31 cellular contexts compared by ENCODE assay signal in genomic region chr13:41306271-41307150, GRCh38. TPM values are rescaled to one million over a fixed set of nuclear protein-coding genes. Genes with fewer than 3 reads are reported as not detected.
A peak's percentile ranks its signal among the peaks of the same experiment; 100 is the strongest.
DNase-seq lines count a peak whose midpoint lies in the region; FAIRE-seq and TF ChIP-seq lines count a peak whose summit lies in the region.
"Had no signal": no experiment of that assay in that cellular context is flagged by ENCODE, and none has a peak within 500 bp of the region (broad histone marks: within the 10 kb centered on the region; RNA-seq: fewer than 3 reads in every experiment).

No MANE protein-coding gene starts in this region.

- no peak overlapping the region for H4K8ac ChIP-seq in H1 (ENCODE audit: extremely low read depth, insufficient read depth, low read length)

- no peak overlapping the region for H3K9ac ChIP-seq in SK-N-MC (ENCODE audit: insufficient read length)
- H3K9ac ChIP-seq in H1 (replicated peaks in 1 of 4; ENCODE audit: extremely low read depth in 1 of 4, low read depth in 3 of 4, low read length in 3 of 4): no peak overlapping the region

- no peak overlapping the region for H2BK5ac ChIP-seq in H1 (ENCODE audit: low read depth, low read length)

- H3K27ac ChIP-seq in SK-N-MC (peak overlapping the region; percentile 58), H1 (ENCODE audit: low read depth, low read length) (no peak overlapping the region), vagina (peak overlapping the region; percentile 11), WERI-Rb-1 (no peak overlapping the region)
- H3K27ac ChIP-seq: 22Rv1, spleen had no signal

- no peak overlapping the region for H3K18ac ChIP-seq in H1 (ENCODE audit: extremely low read depth, low read length)

- POLR2A ChIA-PET in H1 (lab: Charles Lee; ENCODE audit: partially characterized antibody): no interaction called here

- no peak overlapping the region for H3K4me3 Mint-ChIP-seq in progenitor cell of endocrine pancreas (ENCODE audit: low read depth)
- H3K4me3 Mint-ChIP-seq: activated CD4-positive, alpha-beta T cell treated with anti-CD3 and anti-CD28 coated beads, Interleukin-2, amount 10 ng/mL, durations not matched to agents 24 days and 14 days; activated CD8-positive, alpha-beta memory T cell treated with anti-CD3 and anti-CD28 coated beads, Interleukin-2, amount 10 ng/mL, durations not matched to agents 7 days and 5 days; activated T-helper 1 cell treated with anti-CD3 and anti-CD28 coated beads, Interleukin-12 subunit alpha, Interleukin-12 subunit beta, Interleukin-2, Interleukin-4 antibody, amounts not matched to agents 30 ng/mL and 10 ng/mL and 1 ng/mL, durations not matched to agents 14 hours and 24 hours and 36 hours had no signal

- H3K27ac Mint-ChIP-seq in progenitor cell of endocrine pancreas: no peak overlapping the region
- H3K27ac Mint-ChIP-seq: activated CD4-positive, alpha-beta T cell treated with anti-CD3 and anti-CD28 coated beads, Interleukin-2, amount 10 ng/mL, durations not matched to agents 24 days and 14 days; activated CD8-positive, alpha-beta memory T cell treated with anti-CD3 and anti-CD28 coated beads, Interleukin-2, amount 10 ng/mL, durations not matched to agents 7 days and 5 days; activated naive CD4-positive, alpha-beta T cell treated with anti-CD3 and anti-CD28 coated beads, Interleukin-2, amount 50 U/mL, for 72 hours; activated T-helper 1 cell treated with anti-CD3 and anti-CD28 coated beads, Interleukin-12 subunit alpha, Interleukin-12 subunit beta, Interleukin-2, Interleukin-4 antibody, amounts not matched to agents 30 ng/mL and 10 ng/mL and 1 ng/mL, durations not matched to agents 14 hours and 24 hours and 36 hours had no signal

- H3K36me3 ChIP-seq in SK-N-MC (ENCODE audit: insufficient read depth, low read length) (no peaks in the 10 kb centered on the region), H1 (ENCODE audit: control insufficient read depth in 2 of 4, insufficient read depth in 4 of 4, low read length in 3 of 4) (no peaks in the 10 kb centered on the region), vagina (no peaks in the 10 kb centered on the region), WERI-Rb-1 (peaks cover 4% of the 10 kb centered on the region; the same call in 1 of the 2 replicates)
- H3K36me3 ChIP-seq: spleen had no signal

- H3K36me3 Mint-ChIP-seq in progenitor cell of endocrine pancreas (ENCODE audit: insufficient read depth): no peaks in the 10 kb centered on the region
- H3K36me3 Mint-ChIP-seq: activated naive CD4-positive, alpha-beta T cell treated with anti-CD3 and anti-CD28 coated beads, Interleukin-2, amount 50 U/mL, for 72 hours had no signal

- H3K79me2 ChIP-seq in H1 (ENCODE audit: control insufficient read depth in 1 of 2, insufficient read depth in 2 of 2, low read length in 2 of 2): peaks cover under 1 to 4% of the 10 kb centered on the region in 2 experiments; a peak in 2 of 4 replicates

- no peak for FAIRE-seq in H1 (lab: Jason Lieb, UNC)
- FAIRE-seq: colon, GM12878 had no signal

- no peak for TF ChIP-seq POLR2A in H1 (IDR thresholded peaks at IDR 0.05; ENCODE audit: control extremely low read depth in 1 of 2, low read depth in 2 of 2, low read length in 2 of 2)
- no peak for TF ChIP-seq POLR2A in vagina (IDR thresholded peaks at IDR 0.05)

- DNase-seq in NCI-H82 (lab: John Stamatoyannopoulos, UW) (peak; percentile 17), NCI-H82 treated with DMSO at 0.1 percent for 48 hours (lab: John Stamatoyannopoulos, UW; ENCODE audit: unreplicated experiment) (no peak), SK-N-MC (ENCODE audit: low read depth, low spot score) (peak; percentile 47), H1 (ENCODE audit: low read depth in 1 of 2, low spot score in 2 of 2) (no peak), vagina (ENCODE audit: extremely low spot score in 2 of 2) (no peak), SHP77 (lab: John Stamatoyannopoulos, UW) (no peak), WERI-Rb-1 (no peak), progenitor cell of endocrine pancreas (ENCODE audit: low spot score, unreplicated experiment) (no peak)
- DNase-seq: activated CD8-positive, alpha-beta memory T cell treated with anti-CD3 and anti-CD28 coated beads, Interleukin-2, amount 10 ng/mL, durations not matched to agents 7 days and 5 days; COR-L47; DMS79 treated with DMSO at 0.1 percent for 48 hours; effector memory CD4-positive, alpha-beta T cell; GOT3; islet precursor cell; MV-4-11; NCI-H187; NCI-H748 treated with DMSO at 0.1 percent for 48 hours; OCI-M1; retina; Right ventricle myocardium superior; spleen; stimulated activated CD4-positive, alpha-beta T cell treated with anti-CD3 and anti-CD28 coated beads, Interleukin-4, amount 100 ng/mL, for 1 hour; stimulated activated naive CD8-positive, alpha-beta T cell treated with anti-CD3 and anti-CD28 coated beads, Interleukin-15, Interleukin-2, amounts not matched to agents 100 U/mL and 50 U/mL, for 24 hours; T-helper 1 cell had no signal

- no peak overlapping the region for H4K91ac ChIP-seq in H1 (replicated peaks; ENCODE audit: insufficient read length, low read length)

- no peak for TF ChIP-seq CTCF in H1 (IDR thresholded peaks at IDR 0.05; ENCODE audit: control extremely low read depth in 1 of 3, insufficient read depth in 1 of 3, low read depth in 1 of 3, low read length in 3 of 3)
- no peak for TF ChIP-seq CTCF in vagina (IDR thresholded peaks at IDR 0.05)
- no peak for TF ChIP-seq CTCF in WERI-Rb-1 (IDR thresholded peaks at IDR 0.05; ENCODE audit: low read depth, low read length)
- TF ChIP-seq CTCF in progenitor cell of endocrine pancreas (IDR thresholded peaks at IDR 0.05; ENCODE audit: unreplicated experiment): no peak

- no peak overlapping the region for H3K56ac ChIP-seq in H1 (replicated peaks; ENCODE audit: insufficient read length, low read depth, low read length)

- H3K27me3 ChIP-seq in H1 (replicated peaks in 1 of 4; ENCODE audit: control insufficient read depth in 3 of 4, extremely low read depth in 1 of 4, insufficient read depth in 3 of 4, low read length in 3 of 4): no peaks in the 10 kb centered on the region
- H3K27me3 ChIP-seq in vagina: no peaks in the 10 kb centered on the region
- H3K27me3 ChIP-seq in WERI-Rb-1 (ENCODE audit: insufficient read depth, low read depth, severe bottlenecking): no peaks in the 10 kb centered on the region
- H3K27me3 ChIP-seq: spleen had no signal

- TF ChIP-seq EP300 in H1 (IDR thresholded peaks at IDR 0.05; ENCODE audit: borderline replicate concordance in 1 of 2, low read depth in 2 of 2, low read length in 2 of 2): no peak

- H3K14ac ChIP-seq in H1 (ENCODE audit: insufficient read length): no peak overlapping the region

- H2BK120ac ChIP-seq in H1 (replicated peaks; ENCODE audit: low read depth, low read length): no peak overlapping the region

- H3K23ac ChIP-seq in H1 (ENCODE audit: insufficient read length): no peak overlapping the region

- H3K79me1 ChIP-seq in H1 (ENCODE audit: low read depth, low read length): no peaks in the 10 kb centered on the region

- H3K4me2 ChIP-seq in H1 (ENCODE audit: insufficient read depth in 1 of 2, low read depth in 2 of 2, low read length in 2 of 2): no peak overlapping the region

- no peak overlapping the region for H4K5ac ChIP-seq in H1 (ENCODE audit: insufficient read length, low read depth, low read length)

- no peaks in the 10 kb centered on the region for H4K20me1 ChIP-seq in H1 (replicated peaks in 1 of 2; ENCODE audit: control insufficient read depth in 1 of 2, insufficient read depth in 2 of 2, low read length in 2 of 2)

- no peaks in the 10 kb centered on the region for H3K9me3 Mint-ChIP-seq in progenitor cell of endocrine pancreas (ENCODE audit: low read depth)
- H3K9me3 Mint-ChIP-seq: activated CD4-positive, alpha-beta T cell treated with anti-CD3 and anti-CD28 coated beads, Interleukin-2, amount 10 ng/mL, durations not matched to agents 24 days and 14 days; activated naive CD4-positive, alpha-beta T cell treated with anti-CD3 and anti-CD28 coated beads, Interleukin-2, amount 50 U/mL, for 72 hours; activated T-helper 1 cell treated with anti-CD3 and anti-CD28 coated beads, Interleukin-12 subunit alpha, Interleukin-12 subunit beta, Interleukin-2, Interleukin-4 antibody, amounts not matched to agents 30 ng/mL and 10 ng/mL and 1 ng/mL, durations not matched to agents 14 hours and 24 hours and 36 hours had no signal

- no peak overlapping the region for H2BK12ac ChIP-seq in H1 (ENCODE audit: low read depth, low read length)

- no peak for TF ChIP-seq RAD21 in H1 (IDR thresholded peaks at IDR 0.05 in 1 of 2, conservative IDR thresholded peaks at IDR 0.05 in 1 of 2; ENCODE audit: low read depth in 2 of 2, low read length in 2 of 2)

- intact Hi-C loops in vagina (cut with DNase I): no loop called here

- CTCF ChIA-PET in H1 (lab: Charles Lee; ENCODE audit: partially characterized antibody): no interaction called here

- H2BK20ac ChIP-seq in H1 (ENCODE audit: low read length): no peak overlapping the region

- no peaks in the 10 kb centered on the region for H3K27me3 Mint-ChIP-seq in progenitor cell of endocrine pancreas
- H3K27me3 Mint-ChIP-seq: activated CD8-positive, alpha-beta memory T cell treated with anti-CD3 and anti-CD28 coated beads, Interleukin-2, amount 10 ng/mL, durations not matched to agents 7 days and 5 days had no signal

- H3K4ac ChIP-seq in H1 (replicated peaks; ENCODE audit: insufficient read length, low read depth, low read length): no peak overlapping the region

- H3K4me1 ChIP-seq in H1 (replicated peaks in 1 of 4; ENCODE audit: control insufficient read depth in 3 of 4, insufficient read depth in 4 of 4, low read length in 3 of 4) (no peaks in the 10 kb centered on the region; a peak in 1 of 7 replicates), vagina (peaks cover 7% of the 10 kb centered on the region)

- no peak overlapping the region for H2BK15ac ChIP-seq in H1 (ENCODE audit: low read length)

- H3K4me3 ChIP-seq in SK-N-MC (peak overlapping the region; percentile 41), H1 (ENCODE audit: extremely low read depth in 1 of 4, insufficient read depth in 2 of 4, low read depth in 3 of 4, low read length in 4 of 4) (no peak overlapping the region), vagina (no peak overlapping the region), WERI-Rb-1 (ENCODE audit: low read depth, low read length) (no peak overlapping the region)
- H3K4me3 ChIP-seq: GM12878, lung, spleen had no signal

- peaks cover 4% of the 10 kb centered on the region; the same call in 1 of the 2 replicates for H3K23me2 ChIP-seq in H1 (ENCODE audit: low read depth, low read length)

- H3K9me3 ChIP-seq in SK-N-MC (ENCODE audit: low read depth, low read length) (no peaks in the 10 kb centered on the region), H1 (ENCODE audit: insufficient read depth in 2 of 2, low read depth in 1 of 2, low read length in 1 of 2) (no peaks in the 10 kb centered on the region), vagina (no peaks in the 10 kb centered on the region), WERI-Rb-1 (ENCODE audit: severe bottlenecking) (no peaks in the 10 kb centered on the region)
- H3K9me3 ChIP-seq: spleen had no signal

- 87% methylated on average over 5 of the region's 15 CpGs; no CpG with 5 or more reads in 1 of the 2 experiments for WGBS in H1 (ENCODE audit: extremely low coverage in 1 of 2, insufficient coverage in 1 of 2, insufficient read length in 1 of 2, insufficient replicate concordance in 2 of 2, low coverage in 1 of 2, low lambda C conversion rate in 2 of 2, missing lambda C conversion rate in 1 of 2), 2 experiments

- H3K4me1 Mint-ChIP-seq in progenitor cell of endocrine pancreas (ENCODE audit: low read depth): no peaks in the 10 kb centered on the region

- H2AFZ ChIP-seq in H1 (ENCODE audit: low read length): peak overlapping the region; percentile 49; the same call in 1 of the 2 replicates

- no peak overlapping the region for H2AK5ac ChIP-seq in H1 (ENCODE audit: low read depth, low read length)

RNA-seq across cellular contexts. Expression of gene NAA16, which starts 4.6 kb away (rescaled TPM):
- total RNA-seq in H1 (2021; fragmentation: NEBNext Ultra II Directional; extraction: Animal tissue kit (Norgen Biotek cat#: 25700)): 38.6 and 40.0 TPM in 2 replicates
- polyA plus RNA-seq in H1 (2011; rRNA removed): 9.1 and 11.4 TPM in 2 replicates
- polyA plus RNA-seq in H1 (2011; cell fraction: cytosol; rRNA removed): 17.3 TPM
- polyA plus RNA-seq in H1 (2011; cell fraction: nucleus; rRNA removed): 18.4 TPM
- 12.4 to 26.3 TPM (median 15.5 TPM) in 4 replicates for polyA plus RNA-seq in H1 (2012, experiment 1 of 2)
- 5.5 TPM for polyA plus RNA-seq in H1 (2012, experiment 2 of 2)
- 40.3 TPM for polyA plus RNA-seq in H1 (2013, experiment 1 of 2)
- polyA plus RNA-seq in H1 (2013, experiment 2 of 2): 38.9 TPM
- 15.0 and 27.6 TPM in 2 replicates for polyA minus RNA-seq in H1 (2011; rRNA and poly(A)+ RNA removed)
- polyA minus RNA-seq in H1 (2011; cell fraction: cytosol; rRNA and poly(A)+ RNA removed): 17.0 TPM
- 52.5 TPM for polyA minus RNA-seq in H1 (2011; cell fraction: nucleus; rRNA and poly(A)+ RNA removed)
- 30.2 TPM for total RNA-seq in vagina
- total RNA-seq in progenitor cell of endocrine pancreas: 48.4 and 51.1 TPM in 2 replicates

RNA-seq across cellular contexts. Expression of gene MTRF1, which starts 43.1 kb away (rescaled TPM):
- 14.1 and 19.2 TPM in 2 replicates for total RNA-seq in H1 (2021; fragmentation: NEBNext Ultra II Directional; extraction: Animal tissue kit (Norgen Biotek cat#: 25700))
- polyA plus RNA-seq in H1 (2011; rRNA removed): 4.8 and 8.0 TPM in 2 replicates
- polyA plus RNA-seq in H1 (2011; cell fraction: cytosol; rRNA removed): 12.5 TPM
- 8.4 TPM for polyA plus RNA-seq in H1 (2011; cell fraction: nucleus; rRNA removed)
- 11.1 to 19.4 TPM (median 12.2 TPM) in 4 replicates for polyA plus RNA-seq in H1 (2012, experiment 1 of 2)
- polyA plus RNA-seq in H1 (2012, experiment 2 of 2): 2.7 TPM
- 17.2 TPM for polyA plus RNA-seq in H1 (2013, experiment 1 of 2)
- 14.9 TPM for polyA plus RNA-seq in H1 (2013, experiment 2 of 2)
- 13.6 and 14.9 TPM in 2 replicates for polyA minus RNA-seq in H1 (2011; rRNA and poly(A)+ RNA removed)
- 10.0 TPM for polyA minus RNA-seq in H1 (2011; cell fraction: cytosol; rRNA and poly(A)+ RNA removed)
- 28.8 TPM for polyA minus RNA-seq in H1 (2011; cell fraction: nucleus; rRNA and poly(A)+ RNA removed)
- total RNA-seq in vagina (17.2 TPM), progenitor cell of endocrine pancreas (22.2 and 22.8 TPM in 2 replicates)

Comparison
In these comparisons a context has a peak if more than half of its experiments do, and no peak if none do; other contexts are left out.
1. DNase-seq: peak in NCI-H82 (single experiment) and SK-N-MC (single experiment); none in NCI-H82 treated with DMSO at 0.1 percent for 48 hours (single experiment), H1 (0 of 2), vagina (0 of 2), SHP77 (0 of 2), WERI-Rb-1 (single experiment) and progenitor cell of endocrine pancreas (single experiment).
2. H3K27ac ChIP-seq: peak in SK-N-MC (single experiment) and vagina (single experiment); none in H1 (single experiment) and WERI-Rb-1 (single experiment).